Comparison of ENCODE assay signal across 15 cellular contexts in genomic region chr14:76314521-76314951, GRCh38.
"Had no signal": no experiment of that assay in that cellular context is flagged by ENCODE, and none has a peak within 500 bp of the region (broad histone marks: within the 10 kb centered on the region; RNA-seq: fewer than 3 reads in every experiment).

No MANE protein-coding gene starts in this region.

- H3K27ac ChIP-seq: esophagus squamous epithelium, neutrophil, tibial artery, vagina had no signal

- H3K36me3 Mint-ChIP-seq: activated CD4-positive, alpha-beta memory T cell treated with anti-CD3 and anti-CD28 coated beads for 36 hours; activated naive CD8-positive, alpha-beta T cell treated with anti-CD3 and anti-CD28 coated beads for 36 hours; mesothelial cell of epicardium; stimulated activated memory B cell treated with anti-CD40 and anti-IgM and Interleukin-4, amounts not matched to agents 10 μg/mL and 1 μg/mL and 100 μg/mL, for 72 hours had no signal

- H3K4me1 ChIP-seq: esophagus squamous epithelium, vagina had no signal

- H3K9me3 ChIP-seq: esophagus squamous epithelium, neutrophil, tibial artery, vagina had no signal

- H3K4me3 Mint-ChIP-seq: activated CD4-positive, alpha-beta memory T cell treated with anti-CD3 and anti-CD28 coated beads for 36 hours; activated naive CD8-positive, alpha-beta T cell treated with anti-CD3 and anti-CD28 coated beads for 36 hours; activated T-cell treated with anti-CD3 and anti-CD28 coated beads, Interleukin-2, amount 50 U/mL, for 72 hours; mesothelial cell of epicardium; stimulated activated memory B cell treated with anti-CD40 and anti-IgM and Interleukin-4, amounts not matched to agents 10 μg/mL and 1 μg/mL and 100 μg/mL, for 72 hours had no signal

- H3K27me3 ChIP-seq: tibial artery, vagina had no signal

- H3K36me3 ChIP-seq: esophagus squamous epithelium, neutrophil, tibial artery, vagina had no signal

- H3K9me3 Mint-ChIP-seq: activated CD4-positive, alpha-beta memory T cell treated with anti-CD3 and anti-CD28 coated beads for 36 hours; activated naive CD8-positive, alpha-beta T cell treated with anti-CD3 and anti-CD28 coated beads for 36 hours; activated T-cell treated with anti-CD3 and anti-CD28 coated beads, Interleukin-2, amount 50 U/mL, for 72 hours; mesothelial cell of epicardium; stimulated activated memory B cell treated with anti-CD40 and anti-IgM and Interleukin-4, amounts not matched to agents 10 μg/mL and 1 μg/mL and 100 μg/mL, for 72 hours had no signal

- DNase-seq: activated CD4-positive, alpha-beta memory T cell treated with anti-CD3 and anti-CD28 coated beads for 36 hours; activated CD4-positive, alpha-beta T cell treated with anti-CD3 and anti-CD28 coated beads for 1 hour; activated gamma-delta T cell treated with Interleukin-2 at 50 U/mL for 16 hours; activated naive CD8-positive, alpha-beta T cell treated with anti-CD3 and anti-CD28 coated beads for 36 hours; activated T-cell treated with anti-CD3 and anti-CD28 coated beads, Interleukin-2, amount 50 U/mL, for 72 hours; esophagus squamous epithelium; foreskin fibroblast; posterior cingulate gyrus; right cardiac atrium had no signal

- H3K27ac Mint-ChIP-seq: activated CD4-positive, alpha-beta memory T cell treated with anti-CD3 and anti-CD28 coated beads for 36 hours; activated naive CD8-positive, alpha-beta T cell treated with anti-CD3 and anti-CD28 coated beads for 36 hours; activated T-cell treated with anti-CD3 and anti-CD28 coated beads, Interleukin-2, amount 50 U/mL, for 72 hours; stimulated activated memory B cell treated with anti-CD40 and anti-IgM and Interleukin-4, amounts not matched to agents 10 μg/mL and 1 μg/mL and 100 μg/mL, for 72 hours had no signal

- H3K4me3 ChIP-seq: esophagus squamous epithelium, smooth muscle cell, tibial artery, vagina had no signal
